Comparison of ENCODE assay signal across 1 cellular context in the genomic region with DNA sequence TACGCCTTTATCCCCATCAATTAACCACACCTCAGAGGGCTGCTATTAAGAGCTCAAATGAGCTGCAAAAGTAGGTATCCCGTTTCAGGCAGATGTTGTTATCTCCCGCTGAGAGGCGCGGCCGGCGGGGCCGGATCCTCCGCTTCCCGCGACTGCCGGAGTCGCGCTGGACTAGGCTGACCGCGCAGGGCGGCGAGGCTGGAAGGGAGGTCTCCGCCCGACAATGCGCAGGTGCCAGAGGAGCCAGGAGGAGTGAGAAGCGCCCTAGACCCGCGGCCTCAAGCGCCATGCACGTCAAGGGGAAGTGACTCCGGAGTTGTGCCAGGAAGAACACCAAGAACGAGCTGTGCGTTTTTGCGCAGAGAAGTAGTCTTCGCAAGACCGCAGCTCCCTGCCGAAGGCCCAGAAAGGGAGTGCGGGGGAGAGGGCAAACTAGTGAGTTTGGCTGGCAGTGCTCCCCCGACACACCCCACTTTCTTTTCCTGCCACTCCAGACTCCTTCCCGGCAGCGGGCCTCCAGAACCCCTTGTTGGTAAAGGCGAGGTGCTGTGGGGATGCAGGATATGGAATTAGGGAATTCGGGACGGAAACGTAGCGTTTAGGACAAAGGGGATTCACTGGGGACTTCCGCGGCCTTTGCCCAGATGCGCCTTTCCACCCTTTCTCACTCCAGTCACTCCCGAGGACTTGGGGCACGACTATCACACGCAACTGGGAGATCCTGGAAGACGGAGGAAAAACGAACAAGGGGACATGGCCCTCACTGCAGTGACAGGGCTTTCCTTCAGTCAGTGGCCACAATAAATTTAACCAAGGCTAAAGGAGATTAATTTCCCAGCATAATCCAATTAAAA.
TF ChIP-seq lines count a peak whose summit lies in the region.

No MANE protein-coding gene starts in this region.

TF ChIP-seq in GM23338, 12 proteins besides CTCF, POLR2A, EP300 and RAD21 (continued from another document):
- TF ChIP-seq, protein P1, sequence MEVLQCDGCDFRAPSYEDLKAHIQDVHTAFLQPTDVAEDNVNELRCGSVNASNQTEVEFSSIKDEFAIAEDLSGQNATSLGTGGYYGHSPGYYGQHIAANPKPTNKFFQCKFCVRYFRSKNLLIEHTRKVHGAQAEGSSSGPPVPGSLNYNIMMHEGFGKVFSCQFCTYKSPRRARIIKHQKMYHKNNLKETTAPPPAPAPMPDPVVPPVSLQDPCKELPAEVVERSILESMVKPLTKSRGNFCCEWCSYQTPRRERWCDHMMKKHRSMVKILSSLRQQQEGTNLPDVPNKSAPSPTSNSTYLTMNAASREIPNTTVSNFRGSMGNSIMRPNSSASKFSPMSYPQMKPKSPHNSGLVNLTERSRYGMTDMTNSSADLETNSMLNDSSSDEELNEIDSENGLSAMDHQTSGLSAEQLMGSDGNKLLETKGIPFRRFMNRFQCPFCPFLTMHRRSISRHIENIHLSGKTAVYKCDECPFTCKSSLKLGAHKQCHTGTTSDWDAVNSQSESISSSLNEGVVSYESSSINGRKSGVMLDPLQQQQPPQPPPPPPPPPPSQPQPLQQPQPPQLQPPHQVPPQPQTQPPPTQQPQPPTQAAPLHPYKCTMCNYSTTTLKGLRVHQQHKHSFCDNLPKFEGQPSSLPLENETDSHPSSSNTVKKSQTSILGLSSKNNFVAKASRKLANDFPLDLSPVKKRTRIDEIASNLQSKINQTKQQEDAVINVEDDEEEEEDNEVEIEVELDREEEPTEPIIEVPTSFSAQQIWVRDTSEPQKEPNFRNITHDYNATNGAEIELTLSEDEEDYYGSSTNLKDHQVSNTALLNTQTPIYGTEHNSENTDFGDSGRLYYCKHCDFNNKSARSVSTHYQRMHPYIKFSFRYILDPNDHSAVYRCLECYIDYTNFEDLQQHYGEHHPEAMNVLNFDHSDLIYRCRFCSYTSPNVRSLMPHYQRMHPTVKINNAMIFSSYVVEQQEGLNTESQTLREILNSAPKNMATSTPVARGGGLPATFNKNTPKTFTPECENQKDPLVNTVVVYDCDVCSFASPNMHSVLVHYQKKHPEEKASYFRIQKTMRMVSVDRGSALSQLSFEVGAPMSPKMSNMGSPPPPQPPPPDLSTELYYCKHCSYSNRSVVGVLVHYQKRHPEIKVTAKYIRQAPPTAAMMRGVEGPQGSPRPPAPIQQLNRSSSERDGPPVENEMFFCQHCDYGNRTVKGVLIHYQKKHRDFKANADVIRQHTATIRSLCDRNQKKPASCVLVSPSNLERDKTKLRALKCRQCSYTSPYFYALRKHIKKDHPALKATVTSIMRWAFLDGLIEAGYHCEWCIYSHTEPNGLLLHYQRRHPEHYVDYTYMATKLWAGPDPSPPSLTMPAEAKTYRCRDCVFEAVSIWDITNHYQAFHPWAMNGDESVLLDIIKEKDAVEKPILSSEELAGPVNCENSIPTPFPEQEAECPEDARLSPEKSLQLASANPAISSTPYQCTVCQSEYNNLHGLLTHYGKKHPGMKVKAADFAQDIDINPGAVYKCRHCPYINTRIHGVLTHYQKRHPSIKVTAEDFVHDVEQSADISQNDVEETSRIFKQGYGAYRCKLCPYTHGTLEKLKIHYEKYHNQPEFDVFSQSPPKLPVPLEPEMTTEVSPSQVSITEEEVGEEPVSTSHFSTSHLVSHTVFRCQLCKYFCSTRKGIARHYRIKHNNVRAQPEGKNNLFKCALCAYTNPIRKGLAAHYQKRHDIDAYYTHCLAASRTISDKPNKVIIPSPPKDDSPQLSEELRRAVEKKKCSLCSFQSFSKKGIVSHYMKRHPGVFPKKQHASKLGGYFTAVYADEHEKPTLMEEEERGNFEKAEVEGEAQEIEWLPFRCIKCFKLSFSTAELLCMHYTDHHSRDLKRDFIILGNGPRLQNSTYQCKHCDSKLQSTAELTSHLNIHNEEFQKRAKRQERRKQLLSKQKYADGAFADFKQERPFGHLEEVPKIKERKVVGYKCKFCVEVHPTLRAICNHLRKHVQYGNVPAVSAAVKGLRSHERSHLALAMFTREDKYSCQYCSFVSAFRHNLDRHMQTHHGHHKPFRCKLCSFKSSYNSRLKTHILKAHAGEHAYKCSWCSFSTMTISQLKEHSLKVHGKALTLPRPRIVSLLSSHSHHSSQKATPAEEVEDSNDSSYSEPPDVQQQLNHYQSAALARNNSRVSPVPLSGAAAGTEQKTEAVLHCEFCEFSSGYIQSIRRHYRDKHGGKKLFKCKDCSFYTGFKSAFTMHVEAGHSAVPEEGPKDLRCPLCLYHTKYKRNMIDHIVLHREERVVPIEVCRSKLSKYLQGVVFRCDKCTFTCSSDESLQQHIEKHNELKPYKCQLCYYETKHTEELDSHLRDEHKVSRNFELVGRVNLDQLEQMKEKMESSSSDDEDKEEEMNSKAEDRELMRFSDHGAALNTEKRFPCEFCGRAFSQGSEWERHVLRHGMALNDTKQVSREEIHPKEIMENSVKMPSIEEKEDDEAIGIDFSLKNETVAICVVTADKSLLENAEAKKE (CRISPR knock-in tag; IDR thresholded peaks at IDR 0.05): no peak
- TF ChIP-seq EZH2phosphoT487 (IDR thresholded peaks at IDR 0.05; ENCODE audit: unreplicated experiment) (peak; percentile 98), POLR2AphosphoS5 (IDR thresholded peaks at IDR 0.05; ENCODE audit: low read depth) (no peak)
